ENCODE assay signal across 8 cellular contexts in genomic region chr14:101120636-101121398, GRCh38.
DNase-seq lines count a peak whose midpoint lies in the region; ATAC-seq lines count a peak whose summit lies in the region.

No MANE protein-coding gene starts in this region.

- intact Hi-C loops in dendritic cell treated with granulocyte-macrophage colony-stimulating factor and Interleukin-4, amounts not matched to agents 40 ng/mL and 50 ng/mL, for 4 days (cut with micrococcal nuclease), result no loop called here
- intact Hi-C loops in posterior vena cava (cut with DNase I), result no loop called here

- peaks cover 7% of the 10 kb centered on the region for H3K36me3 Mint-ChIP-seq in dendritic cell treated with granulocyte-macrophage colony-stimulating factor and Interleukin-4, amounts not matched to agents 40 ng/mL and 50 ng/mL, for 4 days (ENCODE audit: low read depth)

- DNase-seq in NCI-H2081 treated with DMSO at 0.1 percent for 48 hours (lab: John Stamatoyannopoulos, UW), result peak; percentile 16
- DNase-seq in posterior vena cava (ENCODE audit: low spot score), result peak; percentile 88
- no peak for DNase-seq in T-helper 9 cell
- no peak for DNase-seq in NCI-H2196 (lab: John Stamatoyannopoulos, UW; ENCODE audit: unreplicated experiment)
- DNase-seq in NAMALWA (ENCODE audit: low spot score), result no peak
- no peak for DNase-seq in DMS53 (lab: John Stamatoyannopoulos, UW)

- H3K27ac Mint-ChIP-seq in dendritic cell treated with granulocyte-macrophage colony-stimulating factor and Interleukin-4, amounts not matched to agents 40 ng/mL and 50 ng/mL, for 4 days, result peak overlapping the region; percentile 95

- peak; percentile 65 for ATAC-seq in GM18909 (IDR thresholded peaks at IDR 0.05; ENCODE audit: poor library complexity, unreplicated experiment)

- H3K27me3 Mint-ChIP-seq in dendritic cell treated with granulocyte-macrophage colony-stimulating factor and Interleukin-4, amounts not matched to agents 40 ng/mL and 50 ng/mL, for 4 days, result no peaks in the 10 kb centered on the region

- H3K9me3 Mint-ChIP-seq in dendritic cell treated with granulocyte-macrophage colony-stimulating factor and Interleukin-4, amounts not matched to agents 40 ng/mL and 50 ng/mL, for 4 days, result no peaks in the 10 kb centered on the region

- peak overlapping the region; percentile 73 for H3K4me3 Mint-ChIP-seq in dendritic cell treated with granulocyte-macrophage colony-stimulating factor and Interleukin-4, amounts not matched to agents 40 ng/mL and 50 ng/mL, for 4 days

- peaks cover 41% of the 10 kb centered on the region for H3K4me1 Mint-ChIP-seq in dendritic cell treated with granulocyte-macrophage colony-stimulating factor and Interleukin-4, amounts not matched to agents 40 ng/mL and 50 ng/mL, for 4 days (ENCODE audit: low read depth)

Comparison
In these comparisons a context has a peak if more than half of its experiments do, and no peak if none do; other contexts are left out.
1. DNase-seq: peak in NCI-H2081 treated with DMSO at 0.1 percent for 48 hours (single experiment) and posterior vena cava (single experiment); none in T-helper 9 cell (single experiment), NCI-H2196 (single experiment), NAMALWA (single experiment) and DMS53 (single experiment).